Comparison of ENCODE assay signal across 27 cellular contexts in genomic region chr2:234730066-234730640, GRCh38.
A peak's percentile ranks its signal among the peaks of the same experiment; 100 is the strongest.
DNase-seq lines count a peak whose midpoint lies in the region; ATAC-seq and TF ChIP-seq lines count a peak whose summit lies in the region.
"Had no signal": no experiment of that assay in that cellular context is flagged by ENCODE, and none has a peak within 500 bp of the region (broad histone marks: within the 10 kb centered on the region; RNA-seq: fewer than 3 reads in every experiment).

No MANE protein-coding gene starts in this region.

- H3K4me3 ChIP-seq in epithelial cell of proximal tubule (ENCODE audit: low read depth, low read length) (no peak overlapping the region), neural progenitor cell (no peak overlapping the region), Karpas-422 (ENCODE audit: low read length) (no peak overlapping the region)
- H3K4me3 ChIP-seq: A549, BLaER1, gastrocnemius medialis had no signal

- peaks cover 6% of the 10 kb centered on the region for H3K27me3 Mint-ChIP-seq in neural progenitor cell (ENCODE audit: insufficient read depth, low read depth)

- no peaks in the 10 kb centered on the region for H3K36me3 Mint-ChIP-seq in neural progenitor cell
- H3K36me3 Mint-ChIP-seq: activated naive CD4-positive, alpha-beta T cell treated with anti-CD3 and anti-CD28 coated beads, Interleukin-2, amount 10 ng/mL, durations not matched to agents 7 days and 5 days; mesothelial cell of epicardium had no signal

- H3F3A ChIP-seq in neural progenitor cell (ENCODE audit: low read depth) = no peaks in the 10 kb centered on the region

- H3K27ac ChIP-seq in neural progenitor cell (no peak overlapping the region), Karpas-422 (ENCODE audit: low read length) (no peak overlapping the region)
- H3K27ac ChIP-seq: BLaER1, gastrocnemius medialis, neutrophil had no signal

- H4K20me1 ChIP-seq in neural progenitor cell (ENCODE audit: low read depth) (no peaks in the 10 kb centered on the region), Karpas-422 (ENCODE audit: insufficient read depth, low read depth, low read length) (no peaks in the 10 kb centered on the region)
- H4K20me1 ChIP-seq: BLaER1 had no signal

- H3K9me3 ChIP-seq in neural progenitor cell (ENCODE audit: low read depth) (no peaks in the 10 kb centered on the region), Karpas-422 (ENCODE audit: low read length) (no peaks in the 10 kb centered on the region)
- H3K9me3 ChIP-seq: Caco-2, gastrocnemius medialis, neutrophil had no signal

- H3K27ac Mint-ChIP-seq in neural progenitor cell = peak overlapping the region; percentile 36
- H3K27ac Mint-ChIP-seq: activated naive CD4-positive, alpha-beta T cell treated with anti-CD3 and anti-CD28 coated beads, Interleukin-2, amount 10 ng/mL, durations not matched to agents 7 days and 5 days; mesothelial cell of epicardium had no signal

- H3K79me2 ChIP-seq in neural progenitor cell (ENCODE audit: low read depth) = no peaks in the 10 kb centered on the region
- no peaks in the 10 kb centered on the region for H3K79me2 ChIP-seq in Karpas-422 (ENCODE audit: low read length)

- H3K9ac ChIP-seq in neural progenitor cell = no peak overlapping the region
- H3K9ac ChIP-seq in Karpas-422 (ENCODE audit: low read length) = no peak overlapping the region
- H3K9ac ChIP-seq: BLaER1 had no signal

- no peak for ATAC-seq in left lobe of liver
- ATAC-seq: esophagus mucosa, gastrocnemius medialis had no signal

- H3K4me2 ChIP-seq in neural progenitor cell (no peak overlapping the region), Karpas-422 (ENCODE audit: low read depth, low read length, poor library complexity, severe bottlenecking) (no peak overlapping the region)
- H3K4me2 ChIP-seq: A549, BLaER1 had no signal

- H3K36me3 ChIP-seq in neural progenitor cell = no peaks in the 10 kb centered on the region
- H3K36me3 ChIP-seq in Karpas-422 (ENCODE audit: insufficient read depth, low read length) = no peaks in the 10 kb centered on the region
- H3K36me3 ChIP-seq: BLaER1, gastrocnemius medialis, neutrophil had no signal

- DNase-seq in ELF-1 (ENCODE audit: low read depth, low spot score) = peak; percentile 41
- DNase-seq in NCI-H510A treated with DMSO at 0.1 percent for 48 hours (lab: John Stamatoyannopoulos, UW) = peak; percentile 57
- DNase-seq in epithelial cell of proximal tubule (ENCODE audit: low read depth) = peak; percentile 44
- DNase-seq in neural progenitor cell (ENCODE audit: low spot score) = peak; percentile 24
- DNase-seq in effector CD8-positive, alpha-beta T cell (lab: John Stamatoyannopoulos, UW) = no peak
- no peak for DNase-seq in stimulated activated CD4-positive, alpha-beta T cell treated with anti-CD3 and anti-CD28 coated beads, Interleukin-1b, Interleukin-23, amount 100 ng/mL, for 48 hours
- DNase-seq in Karpas-422 = no peak
- DNase-seq in left lobe of liver (ENCODE audit: low spot score) = no peak
- DNase-seq: activated CD4-positive, CD25-positive, alpha-beta regulatory T cell treated with anti-CD3 and anti-CD28 coated beads, Interleukin-2, amount 50 U/mL, for 72 hours; activated naive CD4-positive, alpha-beta T cell treated with anti-CD3 and anti-CD28 coated beads, Interleukin-2, amount 10 ng/mL, durations not matched to agents 7 days and 5 days; activated T-cell treated with anti-CD3 and anti-CD28 coated beads, Interleukin-2, amount 50 U/mL, for 48 hours; anterior cingulate cortex; Caco-2; gastrocnemius medialis; hypothalamus; kidney glomerular epithelial cell; NCI-H187 treated with DMSO at 0.1 percent for 48 hours; NCI-H446 treated with DMSO at 0.1 percent for 48 hours; retina; stimulated activated CD4-positive, alpha-beta T cell treated with anti-CD3 and anti-CD28 coated beads, Interleukin-12 subunit alpha, Interleukin-12 subunit beta, amount 100 ng/mL, for 4 hours; stimulated activated CD8-positive, alpha-beta memory T cell treated with anti-CD3 and anti-CD28 coated beads, Interleukin-4, amount 100 ng/mL, for 48 hours had no signal

- H3K27me3 ChIP-seq in neural progenitor cell (no peaks in the 10 kb centered on the region), Karpas-422 (ENCODE audit: low read length) (no peaks in the 10 kb centered on the region)
- H3K27me3 ChIP-seq: BLaER1, gastrocnemius medialis, neutrophil had no signal

- no peak for TF ChIP-seq CTCF in epithelial cell of proximal tubule (conservative IDR thresholded peaks at IDR 0.05; ENCODE audit: low read depth, low read length)
- TF ChIP-seq CTCF in neural progenitor cell (IDR thresholded peaks at IDR 0.05) = no peak

- peak overlapping the region; percentile 95 for H2AFZ ChIP-seq in neural progenitor cell (replicated peaks)
- no peak overlapping the region for H2AFZ ChIP-seq in Karpas-422 (ENCODE audit: low read length)

- no peaks in the 10 kb centered on the region for H3K9me2 ChIP-seq in Karpas-422 (replicated peaks; ENCODE audit: insufficient read depth, low read length)

- H3K4me3 Mint-ChIP-seq in neural progenitor cell = no peak overlapping the region
- H3K4me3 Mint-ChIP-seq: activated naive CD4-positive, alpha-beta T cell treated with anti-CD3 and anti-CD28 coated beads, Interleukin-2, amount 10 ng/mL, durations not matched to agents 7 days and 5 days; central memory CD8-positive, alpha-beta T cell; mesothelial cell of epicardium had no signal

- peaks cover 3% of the 10 kb centered on the region for H3K9me3 Mint-ChIP-seq in neural progenitor cell
- H3K9me3 Mint-ChIP-seq: central memory CD8-positive, alpha-beta T cell had no signal

- peaks cover 14% of the 10 kb centered on the region for H3K4me1 Mint-ChIP-seq in neural progenitor cell
- H3K4me1 Mint-ChIP-seq: activated naive CD4-positive, alpha-beta T cell treated with anti-CD3 and anti-CD28 coated beads, Interleukin-2, amount 10 ng/mL, durations not matched to agents 7 days and 5 days; central memory CD8-positive, alpha-beta T cell had no signal

- peaks cover 7% of the 10 kb centered on the region for H3K4me1 ChIP-seq in neural progenitor cell
- no peaks in the 10 kb centered on the region for H3K4me1 ChIP-seq in Karpas-422 (ENCODE audit: low read length)
- H3K4me1 ChIP-seq: BLaER1, Caco-2, gastrocnemius medialis had no signal

Comparison
In these comparisons a context has a peak if more than half of its experiments do, and no peak if none do; other contexts are left out.
1. DNase-seq: peak in ELF-1 (single experiment), NCI-H510A treated with DMSO at 0.1 percent for 48 hours (single experiment), epithelial cell of proximal tubule (single experiment) and neural progenitor cell (single experiment); none in effector CD8-positive, alpha-beta T cell (single experiment), stimulated activated CD4-positive, alpha-beta T cell treated with anti-CD3 and anti-CD28 coated beads, Interleukin-1b, Interleukin-23, amount 100 ng/mL, for 48 hours (single experiment), Karpas-422 (single experiment) and left lobe of liver (single experiment).